9 cellular contexts compared by ENCODE assay signal in genomic region chr11:45921561-45922424, GRCh38. TPM values are rescaled to one million over a fixed set of nuclear protein-coding genes. Genes with fewer than 3 reads are reported as not detected.
DNase-seq lines count a peak whose midpoint lies in the region; ATAC-seq, FAIRE-seq and TF ChIP-seq lines count a peak whose summit lies in the region.
"Had no signal": no experiment of that assay in that cellular context is flagged by ENCODE, and none has a peak within 500 bp of the region (broad histone marks: within the 10 kb centered on the region; RNA-seq: fewer than 3 reads in every experiment).

No MANE protein-coding gene starts in this region.

- peak overlapping the region; percentile 16 to 81 for H3K4me3 Mint-ChIP-seq in CD14-positive monocyte
- H3K4me3 Mint-ChIP-seq in activated T-cell treated with anti-CD3 and anti-CD28 coated beads, Interleukin-2, amount 50 U/mL, for 72 hours: peak overlapping the region; percentile 56 to 73

- FAIRE-seq in keratinocyte (lab: Jason Lieb, UNC): no peak
- FAIRE-seq: GM18507 had no signal

- peaks cover 5% of the 10 kb centered on the region for H3K9me1 ChIP-seq in keratinocyte (ENCODE audit: control insufficient read depth, extremely low read depth, insufficient read depth, low read length)

- H3K4me1 Mint-ChIP-seq in CD14-positive monocyte: peaks cover 26% of the 10 kb centered on the region
- peaks cover 17% of the 10 kb centered on the region for H3K4me1 Mint-ChIP-seq in activated T-cell treated with anti-CD3 and anti-CD28 coated beads, Interleukin-2, amount 50 U/mL, for 72 hours (ENCODE audit: low read depth)

- H3K4me1 ChIP-seq in keratinocyte (ENCODE audit: control insufficient read depth, extremely low read depth, insufficient read depth, low read length) (peaks cover 11% of the 10 kb centered on the region), thyroid gland (peaks cover 29 to 42% of the 10 kb centered on the region in 2 donors)

- peak; percentile 19 to 62 for TF ChIP-seq POLR2A in thyroid gland (IDR thresholded peaks at IDR 0.05)

- H3K27me3 ChIP-seq in keratinocyte (ENCODE audit: control insufficient read depth, extremely low read depth, insufficient read depth, low read length) (no peaks in the 10 kb centered on the region), thyroid gland (no peaks in the 10 kb centered on the region)

- no peak overlapping the region for H2AFZ ChIP-seq in keratinocyte (ENCODE audit: control insufficient read depth, low read length)

- H3K79me2 ChIP-seq in keratinocyte (ENCODE audit: control insufficient read depth, insufficient read depth, low read length): peaks cover 18% of the 10 kb centered on the region

- intact Hi-C loops in CD14-positive monocyte (cut with micrococcal nuclease) (no loop called here), thyroid gland (cut with DNase I) (no loop called here)

- H3K36me3 ChIP-seq in keratinocyte (ENCODE audit: control insufficient read depth in 2 of 2, extremely low read depth in 1 of 2, insufficient read depth in 2 of 2, low read length in 2 of 2) (peaks cover 0 to 5% of the 10 kb centered on the region in 2 experiments), thyroid gland (no peaks in the 10 kb centered on the region)

- DNase-seq in CD14-positive monocyte (ENCODE audit: low spot score): peak; percentile 32
- DNase-seq in NCI-H1105 treated with DMSO at 0.1 percent for 48 hours (lab: John Stamatoyannopoulos, UW): peak; percentile 91
- no peak for DNase-seq in activated T-cell treated with anti-CD3 and anti-CD28 coated beads, Interleukin-2, amount 50 U/mL, for 72 hours
- no peak for DNase-seq in keratinocyte (ENCODE audit: low read depth, low spot score)
- DNase-seq in thyroid gland: peak; percentile 93 to 94
- DNase-seq in HK-2 (ENCODE audit: unreplicated experiment): no peak
- no peak for DNase-seq in stimulated activated naive CD4-positive, alpha-beta T cell treated with Interleukin-2 at 50 U/mL for 16 hours (lab: John Stamatoyannopoulos, UW)

- peaks cover 3 to 9% of the 10 kb centered on the region in 2 donors for H3K36me3 Mint-ChIP-seq in CD14-positive monocyte
- peaks cover 2 to 6% of the 10 kb centered on the region in 2 donors for H3K36me3 Mint-ChIP-seq in activated T-cell treated with anti-CD3 and anti-CD28 coated beads, Interleukin-2, amount 50 U/mL, for 72 hours (ENCODE audit: insufficient read depth in 2 of 2)

- no peak overlapping the region for H3K27ac Mint-ChIP-seq in CD14-positive monocyte
- H3K27ac Mint-ChIP-seq in activated T-cell treated with anti-CD3 and anti-CD28 coated beads, Interleukin-2, amount 50 U/mL, for 72 hours: no peak overlapping the region

- peak overlapping the region; percentile 56 for H3K4me2 ChIP-seq in keratinocyte (ENCODE audit: control insufficient read depth, extremely low read depth, insufficient read depth, low read depth, low read length)

- ATAC-seq in activated T-cell treated with anti-CD3 and anti-CD28 coated beads, Interleukin-2, amount 50 U/mL, for 72 hours (replicated peaks in 1 of 2): no peak
- ATAC-seq in GM21528 (IDR thresholded peaks at IDR 0.05; ENCODE audit: low FRiP score, unreplicated experiment): no peak

- H3K9me3 ChIP-seq in keratinocyte (ENCODE audit: control insufficient read depth, low read depth, low read length) (no peaks in the 10 kb centered on the region), thyroid gland (no peaks in the 10 kb centered on the region)

- H3K27ac ChIP-seq in keratinocyte (ENCODE audit: control insufficient read depth, insufficient read depth, low read length) (no peak overlapping the region), thyroid gland (peak overlapping the region; percentile 96 to 97 (median 97))

- dilution Hi-C loops in keratinocyte (cut with MboI; ENCODE audit: extremely low pct_ligation_motif_present, low sequenced_read_pairs): no loop called here

- H3K4me3 ChIP-seq in keratinocyte (ENCODE audit: control insufficient read depth in 2 of 3, extremely low read depth in 1 of 3, insufficient read depth in 2 of 3, low read depth in 1 of 3, low read length in 3 of 3): peak overlapping the region; percentile 40 to 75 (median 64)
- peak overlapping the region in 2 of 3 donors; percentile 57 to 59 for H3K4me3 ChIP-seq in thyroid gland (replicated peaks in 1 of 3)

- WGBS in thyroid gland, 2 donors: 15 to 22% methylated on average over 23 to 27 of the region's 54 CpGs

- H4K20me1 ChIP-seq in keratinocyte (ENCODE audit: control insufficient read depth, extremely low read depth, insufficient read depth, low read length): no peaks in the 10 kb centered on the region

- peaks cover 0 to 10% (median 6%) of the 10 kb centered on the region in 7 donors for H3K9me3 Mint-ChIP-seq in CD14-positive monocyte
- H3K9me3 Mint-ChIP-seq in activated T-cell treated with anti-CD3 and anti-CD28 coated beads, Interleukin-2, amount 50 U/mL, for 72 hours: no peaks in the 10 kb centered on the region

- H3K9ac ChIP-seq in keratinocyte (ENCODE audit: control insufficient read depth, extremely low read depth, insufficient read depth, low read length): no peak overlapping the region

- no peak for TF ChIP-seq CTCF in CD14-positive monocyte (IDR thresholded peaks at IDR 0.05)
- no peak for TF ChIP-seq CTCF in keratinocyte (optimal IDR thresholded peaks at IDR 0.05 in 1 of 3, IDR thresholded peaks at IDR 0.05 in 1 of 3, conservative IDR thresholded peaks at IDR 0.05 in 1 of 3; ENCODE audit: extremely low read depth in 1 of 3, insufficient read depth in 2 of 3, low read length in 3 of 3)
- no peak for TF ChIP-seq CTCF in thyroid gland (IDR thresholded peaks at IDR 0.05)

- peaks cover 19 to 35% (median 34%) of the 10 kb centered on the region in 3 donors for H3K27me3 Mint-ChIP-seq in CD14-positive monocyte (ENCODE audit: low read depth in 3 of 3)
- peaks cover 13% of the 10 kb centered on the region for H3K27me3 Mint-ChIP-seq in activated T-cell treated with anti-CD3 and anti-CD28 coated beads, Interleukin-2, amount 50 U/mL, for 72 hours (ENCODE audit: low read depth)

RNA-seq across cellular contexts. Expression of gene LARGE2, which starts 0.7 kb away (rescaled TPM):
- not detected for polyA plus RNA-seq in CD14-positive monocyte
- total RNA-seq in activated T-cell treated with anti-CD3 and anti-CD28 coated beads, Interleukin-2, amount 50 U/mL, for 72 hours: 1 to 10 TPM in 1 of 2 donors, under 1 TPM in 1; 0.90 to 1.4 TPM
- 7.1 to 29.9 TPM (median 11.1 TPM) in 3 replicates for polyA plus RNA-seq in keratinocyte
- 1.5 TPM for polyA plus RNA-seq in keratinocyte (2011; ENCODE audit: low read depth)
- polyA plus RNA-seq in keratinocyte (2011; cell fraction: cytosol; rRNA removed): 5.0 and 13.1 TPM in 2 replicates
- 16.6 and 26.6 TPM in 2 replicates for polyA plus RNA-seq in keratinocyte (2011; cell fraction: nucleus; rRNA removed)
- 5.6 and 30.7 TPM in 2 replicates for polyA plus RNA-seq in keratinocyte (2012; ENCODE audit: low replicate concordance)
- 5.9 to 53.5 TPM (median 6.1 TPM) in 3 replicates for polyA minus RNA-seq in keratinocyte
- polyA minus RNA-seq in keratinocyte (2011; cell fraction: cytosol; rRNA and poly(A)+ RNA removed): 12.1 TPM
- polyA minus RNA-seq in keratinocyte (2011; cell fraction: nucleus; rRNA and poly(A)+ RNA removed): 4.4 and 6.1 TPM in 2 replicates
- 10 to 100 TPM; 11.2 to 19.0 (median 14.1) TPM for total RNA-seq in thyroid gland

RNA-seq across cellular contexts. Expression of gene PEX16, which starts 4.1 kb away (rescaled TPM):
- polyA plus RNA-seq in CD14-positive monocyte: 10 to 100 TPM; 33.8 to 35.1 TPM
- total RNA-seq in activated T-cell treated with anti-CD3 and anti-CD28 coated beads, Interleukin-2, amount 50 U/mL, for 72 hours: 10 to 100 TPM; 42.5 to 46.8 TPM
- 16.7 to 25.1 TPM (median 17.2 TPM) in 3 replicates for polyA plus RNA-seq in keratinocyte
- 15.4 TPM for polyA plus RNA-seq in keratinocyte (2011; ENCODE audit: low read depth)
- 9.5 and 22.0 TPM in 2 replicates for polyA plus RNA-seq in keratinocyte (2011; cell fraction: cytosol; rRNA removed)
- polyA plus RNA-seq in keratinocyte (2011; cell fraction: nucleus; rRNA removed): 30.3 and 31.9 TPM in 2 replicates
- polyA plus RNA-seq in keratinocyte (2012; ENCODE audit: low replicate concordance): 16.7 and 24.5 TPM in 2 replicates
- polyA minus RNA-seq in keratinocyte: 12.8 to 14.6 TPM (median 13.0 TPM) in 3 replicates
- polyA minus RNA-seq in keratinocyte (2011; cell fraction: cytosol; rRNA and poly(A)+ RNA removed): 24.2 TPM
- 20.4 and 26.9 TPM in 2 replicates for polyA minus RNA-seq in keratinocyte (2011; cell fraction: nucleus; rRNA and poly(A)+ RNA removed)
- 10 to 100 TPM; 28.5 to 41.2 (median 29.5) TPM for total RNA-seq in thyroid gland

RNA-seq across cellular contexts. Expression of gene FREY1, which starts 14.7 kb away (rescaled TPM):
- polyA plus RNA-seq in CD14-positive monocyte (not detected), keratinocyte (0.25 to 0.32 TPM in 2 of 3 replicates, not detected in the other)
- 1 to 10 TPM; 1.3 to 1.9 TPM for total RNA-seq in activated T-cell treated with anti-CD3 and anti-CD28 coated beads, Interleukin-2, amount 50 U/mL, for 72 hours
- not detected for polyA plus RNA-seq in keratinocyte (2011; ENCODE audit: low read depth)
- polyA plus RNA-seq in keratinocyte (2011; cell fraction: cytosol; rRNA removed): 0.22 TPM in 1 of 2 replicates, not detected in the other
- polyA plus RNA-seq in keratinocyte (2011; cell fraction: nucleus; rRNA removed): 1.4 and 1.9 TPM in 2 replicates
- polyA plus RNA-seq in keratinocyte (2012; ENCODE audit: low replicate concordance): not detected in 2 replicates
- polyA minus RNA-seq in keratinocyte: 1.0 to 3.9 TPM (median 1.6 TPM) in 3 replicates
- not detected for polyA minus RNA-seq in keratinocyte (2011; cell fraction: cytosol; rRNA and poly(A)+ RNA removed)
- polyA minus RNA-seq in keratinocyte (2011; cell fraction: nucleus; rRNA and poly(A)+ RNA removed): 4.8 and 5.0 TPM in 2 replicates
- 1 to 10 TPM in 2 of 4 donors, not detected in 2; 1.8 to 2.6 TPM for total RNA-seq in thyroid gland

RNA-seq across cellular contexts. Expression of gene MAPK8IP1, which starts 36.3 kb away (rescaled TPM):
- polyA plus RNA-seq in CD14-positive monocyte (not detected), keratinocyte (0.51 to 0.95 TPM (median 0.83 TPM) in 3 replicates)
- under 1 TPM; 0.50 to 0.69 TPM for total RNA-seq in activated T-cell treated with anti-CD3 and anti-CD28 coated beads, Interleukin-2, amount 50 U/mL, for 72 hours
- 0.24 TPM for polyA plus RNA-seq in keratinocyte (2011; ENCODE audit: low read depth)
- polyA plus RNA-seq in keratinocyte (2011; cell fraction: cytosol; rRNA removed): 0.66 and 1.4 TPM in 2 replicates
- polyA plus RNA-seq in keratinocyte (2011; cell fraction: nucleus; rRNA removed): 0.62 and 0.89 TPM in 2 replicates
- polyA plus RNA-seq in keratinocyte (2012; ENCODE audit: low replicate concordance): 0.44 and 0.94 TPM in 2 replicates
- polyA minus RNA-seq in keratinocyte: 0.67 to 0.92 TPM (median 0.69 TPM) in 3 replicates
- 4.2 TPM for polyA minus RNA-seq in keratinocyte (2011; cell fraction: cytosol; rRNA and poly(A)+ RNA removed)
- polyA minus RNA-seq in keratinocyte (2011; cell fraction: nucleus; rRNA and poly(A)+ RNA removed): 0.53 and 1.1 TPM in 2 replicates
- 10 to 100 TPM in 3 of 4 donors, 1 to 10 TPM in 1; 9.5 to 25.1 (median 17.4) TPM for total RNA-seq in thyroid gland

Comparison
In these comparisons a context has a peak if more than half of its experiments do, and no peak if none do; other contexts are left out.
1. DNase-seq: peak in CD14-positive monocyte (single experiment), NCI-H1105 treated with DMSO at 0.1 percent for 48 hours (single experiment) and thyroid gland (2 of 2); none in activated T-cell treated with anti-CD3 and anti-CD28 coated beads, Interleukin-2, amount 50 U/mL, for 72 hours (0 of 2), keratinocyte (single experiment), HK-2 (single experiment) and stimulated activated naive CD4-positive, alpha-beta T cell treated with Interleukin-2 at 50 U/mL for 16 hours (single experiment).
2. RNA of gene LARGE2, which starts 0.7 kb away (total RNA-seq): 11.2 to 19.0 TPM in thyroid gland; 0.90 to 1.4 TPM in activated T-cell treated with anti-CD3 and anti-CD28 coated beads, Interleukin-2, amount 50 U/mL, for 72 hours; every median in the first group is over 4 times any median in the second.